In the genomic region with DNA sequence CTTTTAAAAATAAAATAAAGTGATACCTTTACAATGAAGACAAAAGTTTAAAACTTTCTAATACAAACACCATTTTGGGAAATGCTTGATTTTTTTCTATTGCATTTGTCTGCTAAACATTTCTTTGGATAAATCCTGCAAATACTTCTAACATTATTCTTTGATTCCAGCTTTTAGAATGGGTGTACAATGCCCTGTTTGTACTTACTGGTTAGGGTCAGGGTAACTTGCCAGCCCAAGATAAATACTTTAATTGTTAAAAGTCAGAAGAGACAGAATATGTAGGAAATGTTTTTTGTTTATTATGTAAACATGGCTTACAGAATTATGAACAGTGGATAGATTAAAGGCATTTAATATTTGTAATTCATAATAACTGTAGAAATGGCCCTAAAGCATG, we compare ENCODE assay signal across 30 cellular contexts.
"Had no signal": no experiment of that assay in that cellular context is flagged by ENCODE, and none has a peak within 500 bp of the region (broad histone marks: within the 10 kb centered on the region; RNA-seq: fewer than 3 reads in every experiment).

No MANE protein-coding gene starts in this region.

- DNase-seq: activated CD4-positive, alpha-beta memory T cell treated with anti-CD3 and anti-CD28 coated beads, Interleukin-2, amount 10 ng/mL, durations not matched to agents 7 days and 5 days; activated CD4-positive, alpha-beta T cell treated with anti-CD3 and anti-CD28 coated beads for 1 hour; activated CD4-positive, alpha-beta T cell treated with anti-CD3 and anti-CD28 coated beads for 4 hours; activated CD4-positive, alpha-beta T cell treated with anti-CD3 and anti-CD28 coated beads, Interleukin-2, amount 10 ng/mL, durations not matched to agents 7 days and 5 days; activated CD4-positive, alpha-beta T cell treated with anti-CD3 and anti-CD28 coated beads, Interleukin-2, amount 50 U/mL, for 4 hours; activated CD8-positive, alpha-beta memory T cell treated with anti-CD3 and anti-CD28 coated beads, Interleukin-2, amount 50 U/mL, for 48 hours; activated gamma-delta T cell treated with Interleukin-2 at 50 U/mL for 16 hours; activated naive CD4-positive, alpha-beta T cell treated with anti-CD3 and anti-CD28 coated beads for 36 hours; activated naive CD8-positive, alpha-beta T cell treated with anti-CD3 and anti-CD28 coated beads for 36 hours; activated naive CD8-positive, alpha-beta T cell treated with anti-CD3 and anti-CD28 coated beads, Interleukin-2, amount 50 U/mL, for 24 hours; activated T-cell treated with anti-CD3 and anti-CD28 coated beads for 4 hours; activated T-cell treated with anti-CD3 and anti-CD28 coated beads, Interleukin-2, amount 50 U/mL, for 24 hours; activated T-cell treated with anti-CD3 and anti-CD28 coated beads, Interleukin-2, amount 50 U/mL, for 72 hours; adrenal gland; amygdala; aorta; body of pancreas; caudate nucleus; cortex of kidney; dermis blood vessel endothelial cell; effector CD8-positive, alpha-beta T cell; esophagus squamous epithelium; foreskin melanocyte; glutamatergic neuron; heart left ventricle; T-helper 2 cell had no signal

- FAIRE-seq: colon, endometrium, endothelial cell of umbilical vein had no signal

- ATAC-seq: activated naive CD8-positive, alpha-beta T cell treated with anti-CD3 and anti-CD28 coated beads, Interleukin-2, amount 50 U/mL, for 24 hours; activated T-cell treated with anti-CD3 and anti-CD28 coated beads, Interleukin-2, amount 50 U/mL, for 72 hours; body of pancreas; heart left ventricle; WTC11 had no signal
